Comparison of ENCODE assay signal across 8 cellular contexts in genomic region chr19:34926361-34926684, GRCh38. TPM values are rescaled to one million over a fixed set of nuclear protein-coding genes. Genes with fewer than 3 reads are reported as not detected.
A peak's percentile ranks its signal among the peaks of the same experiment; 100 is the strongest.
DNase-seq lines count a peak whose midpoint lies in the region; ATAC-seq and TF ChIP-seq lines count a peak whose summit lies in the region.

No MANE protein-coding gene starts in this region.

- intact Hi-C loops in Right ventricle myocardium superior (cut with DNase I): no loop called here
- intact Hi-C loops in uterus (cut with DNase I; ENCODE audit: low total_unique reads): no loop called here

- H3K27me3 ChIP-seq in right atrium auricular region (no peaks in the 10 kb centered on the region), mucosa of rectum (ENCODE audit: control insufficient read depth in 2 of 2, insufficient read depth in 2 of 2, low read length in 2 of 2) (no peaks in the 10 kb centered on the region), uterus (no peaks in the 10 kb centered on the region)

- no peak for ATAC-seq in Right ventricle myocardium superior (ENCODE audit: poor library complexity)
- ATAC-seq in HG03342 (IDR thresholded peaks at IDR 0.05; ENCODE audit: unreplicated experiment): no peak

- no peak for DNase-seq in right atrium auricular region (ENCODE audit: low spot score)
- DNase-seq in Right ventricle myocardium superior: no peak
- DNase-seq in uterus: no peak
- no peak for DNase-seq in stimulated activated CD4-positive, alpha-beta T cell treated with anti-CD3 and anti-CD28 coated beads, Interleukin-2, amount 100 ng/mL, for 48 hours
- DNase-seq in stimulated activated CD4-positive, alpha-beta T cell treated with anti-CD3 and anti-CD28 coated beads, Interleukin-15, amount 100 ng/mL, for 24 hours: no peak

- H3K36me3 ChIP-seq in right atrium auricular region (no peaks in the 10 kb centered on the region), mucosa of rectum (ENCODE audit: control insufficient read depth in 2 of 2, insufficient read depth in 2 of 2, low read length in 2 of 2) (peaks cover 0 to 6% of the 10 kb centered on the region in 2 donors), uterus (no peaks in the 10 kb centered on the region)

- no peak for TF ChIP-seq POLR2A in uterus (IDR thresholded peaks at IDR 0.05)

- peak overlapping the region; percentile 95 to 98 (median 95) for H3K27ac Mint-ChIP-seq in brain

- TF ChIP-seq CTCF in right atrium auricular region (IDR thresholded peaks at IDR 0.05): no peak
- TF ChIP-seq CTCF in brain (conservative IDR thresholded peaks at IDR 0.05): no peak
- TF ChIP-seq CTCF in uterus (IDR thresholded peaks at IDR 0.05): no peak

- H3K9ac ChIP-seq in mucosa of rectum (ENCODE audit: low read depth in 1 of 2, low read length in 2 of 2): peak overlapping the region; percentile 32 to 78

- peak overlapping the region; percentile 75 to 81 for H3K27ac ChIP-seq in right atrium auricular region
- H3K27ac ChIP-seq in mucosa of rectum (ENCODE audit: low read depth in 2 of 2, low read length in 2 of 2): peak overlapping the region in 1 of 2 donors; percentile 71
- peak overlapping the region; percentile 42 to 73 for H3K27ac ChIP-seq in uterus

- H3K27me3 Mint-ChIP-seq in brain: no peaks in the 10 kb centered on the region

- no peaks in the 10 kb centered on the region for H3K9me3 ChIP-seq in right atrium auricular region
- no peaks in the 10 kb centered on the region for H3K9me3 ChIP-seq in mucosa of rectum (ENCODE audit: control insufficient read depth in 2 of 2, low read length in 2 of 2)
- no peaks in the 10 kb centered on the region for H3K9me3 ChIP-seq in uterus

- H3K4me3 ChIP-seq in right atrium auricular region (peak overlapping the region; percentile 68 to 70), mucosa of rectum (ENCODE audit: low read length in 2 of 2) (peak overlapping the region; percentile 73 to 91), uterus (peak overlapping the region in 1 of 2 donors; percentile 64)

- H3K4me3 Mint-ChIP-seq in brain: peak overlapping the region; percentile 95 to 99 (median 97)

- H3K36me3 Mint-ChIP-seq in brain: peaks cover 22% of the 10 kb centered on the region

- peaks cover 37% of the 10 kb centered on the region for H3K4me1 Mint-ChIP-seq in brain

- H3K9me3 Mint-ChIP-seq in brain: peaks cover 0 to 7% (median 3%) of the 10 kb centered on the region in 5 experiments

- H3K4me1 ChIP-seq in right atrium auricular region (peaks cover 0 to 13% of the 10 kb centered on the region in 2 donors), mucosa of rectum (ENCODE audit: control insufficient read depth in 2 of 2, insufficient read depth in 2 of 2, low read length in 2 of 2) (peaks cover 6% of the 10 kb centered on the region in 2 donors), uterus (peaks cover 0 to 4% of the 10 kb centered on the region in 2 donors)

RNA-seq across cellular contexts. Expression of gene ZNF30, which starts 0.4 kb away (rescaled TPM):
- total RNA-seq in right atrium auricular region: 1 to 10 TPM; 1.5 to 1.7 TPM
- total RNA-seq in Right ventricle myocardium superior: 2.6 TPM
- 0.95 TPM for polyA plus RNA-seq in brain (ENCODE audit: insufficient read depth, low read depth, low replicate concordance)
- 1 to 10 TPM in 3 of 4 donors, under 1 TPM in 1; 0.26 to 7.1 (median 2.8) TPM for total RNA-seq in uterus

RNA-seq across cellular contexts. Expression of gene ZNF792, which starts 37.7 kb away (rescaled TPM):
- total RNA-seq in right atrium auricular region (1 to 10 TPM; 4.4 to 5.9 TPM), Right ventricle myocardium superior (3.3 TPM), uterus (10 to 100 TPM in 2 of 4 donors, 1 to 10 TPM in 2; 4.4 to 16.5 (median 10.7) TPM)
- polyA plus RNA-seq in brain (ENCODE audit: insufficient read depth, low read depth, low replicate concordance): 0.31 TPM
